In the genomic region with DNA sequence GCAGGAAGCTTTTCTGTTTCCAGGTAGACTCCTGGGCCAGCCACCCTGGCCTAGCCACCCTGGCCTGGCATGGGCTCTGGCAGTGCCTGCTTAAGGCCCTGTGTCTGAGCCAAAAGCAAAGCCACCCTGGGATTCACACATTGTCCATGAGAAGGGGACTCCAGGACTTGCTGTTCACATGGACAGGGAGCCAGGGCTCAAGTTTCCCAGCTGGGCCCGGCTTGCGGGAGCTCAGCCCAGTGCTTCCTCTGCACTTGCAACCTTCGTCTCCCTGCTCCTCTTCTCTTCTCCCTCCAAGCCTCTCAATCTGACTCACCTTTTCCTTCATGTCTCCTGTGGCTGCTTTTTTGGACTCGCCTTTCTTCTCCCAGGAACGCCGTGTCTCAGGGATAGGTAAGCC, we compare ENCODE assay signal across 17 cellular contexts.
DNase-seq lines count a peak whose midpoint lies in the region; TF ChIP-seq lines count a peak whose summit lies in the region.
"Had no signal": no experiment of that assay in that cellular context is flagged by ENCODE, and none has a peak within 500 bp of the region (broad histone marks: within the 10 kb centered on the region; RNA-seq: fewer than 3 reads in every experiment).

No MANE protein-coding gene starts in this region.

- H3K27ac Mint-ChIP-seq in T-helper 2 cell treated with Interferon-gamma antibody and Interleukin-4, amounts not matched to agents 5 μg/mL and 100 μg/mL, for 36 hours, result peak overlapping the region; percentile 17
- H3K27ac Mint-ChIP-seq: WTC11 had no signal

- intact Hi-C loops in ascending aorta (cut with DNase I) (no loop called here), thyroid gland (cut with DNase I) (no loop called here), lower leg skin (cut with DNase I; ENCODE audit: low total_unique reads) (no loop called here)

- no peaks in the 10 kb centered on the region for H3K9me3 ChIP-seq in ascending aorta
- H3K9me3 ChIP-seq in mucosa of stomach (ENCODE audit: control insufficient read depth, low read length), result no peaks in the 10 kb centered on the region
- no peaks in the 10 kb centered on the region for H3K9me3 ChIP-seq in thyroid gland
- H3K9me3 ChIP-seq: left ventricle myocardium inferior, neutrophil, upper lobe of right lung had no signal

- H3K4me1 ChIP-seq in ascending aorta (peaks cover 37 to 97% of the 10 kb centered on the region in 2 donors), mucosa of stomach (ENCODE audit: control insufficient read depth, insufficient read depth, low read length) (peaks cover 43% of the 10 kb centered on the region), thyroid gland (peaks cover 48 to 51% of the 10 kb centered on the region in 2 donors)

- H3K9me3 Mint-ChIP-seq in T-helper 2 cell treated with Interferon-gamma antibody and Interleukin-4, amounts not matched to agents 5 μg/mL and 100 μg/mL, for 36 hours, result no peaks in the 10 kb centered on the region
- H3K9me3 Mint-ChIP-seq: WTC11 had no signal

- no peak for TF ChIP-seq POLR2A in thyroid gland (IDR thresholded peaks at IDR 0.05)
- TF ChIP-seq POLR2A in lower leg skin (IDR thresholded peaks at IDR 0.05), result no peak

- H3K36me3 ChIP-seq in ascending aorta (peaks cover 61 to 87% of the 10 kb centered on the region in 2 donors), mucosa of stomach (ENCODE audit: control insufficient read depth, insufficient read depth, low read length) (peaks cover 11% of the 10 kb centered on the region), thyroid gland (no peaks in the 10 kb centered on the region)

- peaks cover 29% of the 10 kb centered on the region for H3K36me3 Mint-ChIP-seq in T-helper 2 cell treated with Interferon-gamma antibody and Interleukin-4, amounts not matched to agents 5 μg/mL and 100 μg/mL, for 36 hours (ENCODE audit: low read depth)
- H3K36me3 Mint-ChIP-seq: WTC11 had no signal

- peaks cover 36% of the 10 kb centered on the region for H3K4me1 Mint-ChIP-seq in T-helper 2 cell treated with Interferon-gamma antibody and Interleukin-4, amounts not matched to agents 5 μg/mL and 100 μg/mL, for 36 hours (ENCODE audit: low read depth)

- no peak overlapping the region for H3K4me3 ChIP-seq in ascending aorta
- H3K4me3 ChIP-seq in mucosa of stomach (ENCODE audit: low read length), result no peak overlapping the region
- no peak overlapping the region for H3K4me3 ChIP-seq in thyroid gland (replicated peaks in 1 of 3)
- H3K4me3 ChIP-seq in lower leg skin (ENCODE audit: low read depth, poor library complexity, severe bottlenecking), result no peak overlapping the region
- H3K4me3 ChIP-seq: cardiac muscle cell, left ventricle myocardium inferior, upper lobe of right lung had no signal

- no peak for TF ChIP-seq CTCF in ascending aorta (IDR thresholded peaks at IDR 0.05)
- no peak for TF ChIP-seq CTCF in thyroid gland (IDR thresholded peaks at IDR 0.05)
- TF ChIP-seq CTCF in lower leg skin (IDR thresholded peaks at IDR 0.05), result no peak

- no peak for DNase-seq in T-helper 2 cell treated with Interferon-gamma antibody and Interleukin-4, amounts not matched to agents 5 μg/mL and 100 μg/mL, for 36 hours (ENCODE audit: low spot score)
- DNase-seq in T-helper 2 cell, result no peak
- no peak for DNase-seq in ascending aorta (ENCODE audit: low spot score in 2 of 2)
- DNase-seq in thyroid gland, result no peak
- DNase-seq in lower leg skin (ENCODE audit: low spot score in 2 of 2), result no peak
- DNase-seq in activated T-cell treated with anti-CD3 and anti-CD28 coated beads, Interleukin-2, amount 50 U/mL, for 48 hours, result no peak
- DNase-seq in medulla oblongata (ENCODE audit: extremely low spot score), result no peak
- DNase-seq: 8988T, left ventricle myocardium inferior, NCI-H2107, PC-3, T-helper 17 cell, upper lobe of right lung had no signal

- no peak overlapping the region for H3K4me3 Mint-ChIP-seq in T-helper 2 cell treated with Interferon-gamma antibody and Interleukin-4, amounts not matched to agents 5 μg/mL and 100 μg/mL, for 36 hours
- H3K4me3 Mint-ChIP-seq: T-helper 17 cell, WTC11 had no signal

- peak overlapping the region; percentile 94 to 98 for H3K27ac ChIP-seq in ascending aorta
- peak overlapping the region in 2 of 3 donors; percentile 41 to 94 for H3K27ac ChIP-seq in thyroid gland
- H3K27ac ChIP-seq: cardiac muscle cell, left ventricle myocardium inferior, neutrophil had no signal

- 93 to 95% methylated on average over 6 of the region's 6 CpGs for whole genome bisulfite sequencing in thyroid gland, 2 donors
- 91 to 93% methylated on average over 6 of the region's 6 CpGs for WGBS in lower leg skin, 2 donors

- H3K27me3 ChIP-seq in ascending aorta, result no peaks in the 10 kb centered on the region
- H3K27me3 ChIP-seq in mucosa of stomach (ENCODE audit: control insufficient read depth, insufficient read depth, low read length), result no peaks in the 10 kb centered on the region
- no peaks in the 10 kb centered on the region for H3K27me3 ChIP-seq in thyroid gland
- H3K27me3 ChIP-seq: cardiac muscle cell, neutrophil, upper lobe of right lung had no signal

- H3K9ac ChIP-seq in mucosa of stomach (ENCODE audit: low read length), result peak overlapping the region; percentile 5

- no peaks in the 10 kb centered on the region for H3K27me3 Mint-ChIP-seq in T-helper 2 cell treated with Interferon-gamma antibody and Interleukin-4, amounts not matched to agents 5 μg/mL and 100 μg/mL, for 36 hours (ENCODE audit: low read depth)
- H3K27me3 Mint-ChIP-seq: T-helper 17 cell had no signal
